Comparison of ENCODE assay signal across 25 cellular contexts in the genomic region with DNA sequence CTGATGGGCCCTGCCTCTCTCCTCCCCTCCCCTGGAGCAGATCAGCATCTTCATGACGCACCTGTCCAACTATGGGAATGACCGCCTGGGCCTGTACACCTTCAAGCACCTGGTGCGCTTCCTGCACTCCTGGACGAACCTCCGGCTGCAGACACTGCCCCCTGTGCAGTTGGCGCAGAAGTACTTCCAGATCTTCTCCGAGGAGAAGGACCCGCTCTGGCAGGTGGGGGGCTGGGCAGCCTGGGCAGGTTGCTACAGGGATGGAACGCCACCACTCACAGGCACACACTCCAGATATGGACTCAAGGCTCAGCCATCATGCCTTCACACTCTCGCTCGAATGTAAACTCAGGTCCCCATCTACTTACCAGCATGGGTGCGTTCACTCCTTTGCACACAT. TPM values are rescaled to one million over a fixed set of nuclear protein-coding genes. Genes with fewer than 3 reads are reported as not detected.
DNase-seq lines count a peak whose midpoint lies in the region; ATAC-seq, FAIRE-seq and TF ChIP-seq lines count a peak whose summit lies in the region.
"Had no signal": no experiment of that assay in that cellular context is flagged by ENCODE, and none has a peak within 500 bp of the region (broad histone marks: within the 10 kb centered on the region; RNA-seq: fewer than 3 reads in every experiment).

No MANE protein-coding gene starts in this region.

- no peak overlapping the region for H3K4me3 ChIP-seq in IMR-90 (ENCODE audit: insufficient read depth, low read depth, low read length)
- no peak overlapping the region for H3K4me3 ChIP-seq in bronchial epithelial cell (ENCODE audit: low read depth, low read length)
- no peak overlapping the region for H3K4me3 ChIP-seq in liver (ENCODE audit: low read depth in 1 of 3, low read length in 3 of 3)
- H3K4me3 ChIP-seq in stomach, result no peak overlapping the region
- H3K4me3 ChIP-seq: MG63, PC-9, tibial nerve had no signal

- TF ChIP-seq RAD21 in IMR-90 (IDR thresholded peaks at IDR 0.05; ENCODE audit: low read length), result no peak
- no peak for TF ChIP-seq RAD21 in liver (IDR thresholded peaks at IDR 0.05)

- POLR2A ChIA-PET in IMR-90 (lab: Charles Lee; ENCODE audit: unreplicated experiment) (no interaction called here), T-cell (lab: Charles Lee) (no interaction called here)
- POLR2A ChIA-PET in CD4-positive, alpha-beta T cell (lab: Charles Lee), result no interaction called here

- dilution Hi-C loops in IMR-90 (cut with HindIII; ENCODE audit: low sequenced_read_pairs, unreplicated experiment), result no loop called here

- H2BK120ac ChIP-seq in IMR-90 (ENCODE audit: low read depth, low read length), result no peak overlapping the region

- 97% methylated on average over 4 of the region's 12 CpGs; no CpG with 5 or more reads in 1 of the 2 experiments for WGBS in IMR-90 (ENCODE audit: extremely low coverage in 2 of 2, insufficient read length in 1 of 2), 2 experiments
- WGBS in liver, result 86% methylated on average over 12 of the region's 12 CpGs
- 87 to 91% (median 87%) methylated on average over 9 to 12 of the region's 12 CpGs for WGBS in stomach, 5 donors

- no peak overlapping the region for H2BK15ac ChIP-seq in IMR-90 (ENCODE audit: low read depth, low read length)

- H3K27me3 Mint-ChIP-seq in CD4-positive, alpha-beta T cell, result no peaks in the 10 kb centered on the region
- no peaks in the 10 kb centered on the region for H3K27me3 Mint-ChIP-seq in T-cell
- H3K27me3 Mint-ChIP-seq: naive thymus-derived CD8-positive, alpha-beta T cell had no signal

- no peak overlapping the region for H3K4me2 ChIP-seq in IMR-90 (ENCODE audit: low read depth, low read length)
- H3K4me2 ChIP-seq: PC-9 had no signal

- H3K14ac ChIP-seq in IMR-90 (replicated peaks; ENCODE audit: low read depth, low read length), result no peak overlapping the region

- TF ChIP-seq POLR2A in IMR-90 (IDR thresholded peaks at IDR 0.05; ENCODE audit: low read depth, low read length), result no peak
- TF ChIP-seq POLR2A in stomach (IDR thresholded peaks at IDR 0.05), result no peak

- H3K4ac ChIP-seq in IMR-90 (ENCODE audit: low read depth, low read length), result peak overlapping the region; percentile 62; the same call in 1 of the 2 replicates

- no peak for TF ChIP-seq EP300 in stomach (IDR thresholded peaks at IDR 0.05)

- FAIRE-seq in bronchial epithelial cell (lab: Jason Lieb, UNC), result peak; percentile 43
- FAIRE-seq: G401.6, TTC549 had no signal

- peak overlapping the region; percentile 6; the same call in 1 of the 2 replicates for H4K91ac ChIP-seq in IMR-90 (ENCODE audit: insufficient read depth, low read depth, low read length)

- H3K18ac ChIP-seq in IMR-90 (ENCODE audit: low read depth, low read length), result peak overlapping the region; percentile 42; the same call in 1 of the 2 replicates

- no peak overlapping the region for H3K27ac Mint-ChIP-seq in CD4-positive, alpha-beta T cell
- no peak overlapping the region for H3K27ac Mint-ChIP-seq in T-cell
- H3K27ac Mint-ChIP-seq: activated CD8-positive, alpha-beta T cell treated with anti-CD3 and anti-CD28 coated beads, Interleukin-2, amount 10 ng/mL, durations not matched to agents 7 days and 5 days; naive thymus-derived CD8-positive, alpha-beta T cell had no signal

- H3K4me1 ChIP-seq in IMR-90 (ENCODE audit: control insufficient read depth, insufficient read depth, low read length) (peaks cover 35% of the 10 kb centered on the region), liver (ENCODE audit: control insufficient read depth in 4 of 4, insufficient read depth in 4 of 4, low read length in 3 of 4) (peaks cover 17 to 71% (median 54%) of the 10 kb centered on the region in 4 donors), stomach (peaks cover 15 to 29% (median 19%) of the 10 kb centered on the region in 4 donors)

- H2AFZ ChIP-seq in IMR-90 (replicated peaks; ENCODE audit: low read length, poor library complexity), result peak overlapping the region; percentile 63
- H2AFZ ChIP-seq: PC-9 had no signal

- peak overlapping the region; percentile 46 for H2AK9ac ChIP-seq in IMR-90 (replicated peaks; ENCODE audit: low read depth, low read length, poor library complexity)

- H3K9ac ChIP-seq in IMR-90 (ENCODE audit: low read depth, low read length) (no peak overlapping the region), liver (ENCODE audit: low read depth in 1 of 2, low read length in 2 of 2) (no peak overlapping the region)

- H3K4me1 Mint-ChIP-seq in CD4-positive, alpha-beta T cell (ENCODE audit: low read depth), result no peaks in the 10 kb centered on the region
- H3K4me1 Mint-ChIP-seq in T-cell, result no peaks in the 10 kb centered on the region
- H3K4me1 Mint-ChIP-seq: naive thymus-derived CD8-positive, alpha-beta T cell had no signal

- no peak overlapping the region for H3K56ac ChIP-seq in IMR-90 (ENCODE audit: extremely low read depth, insufficient read depth, low read length)

- H3K27me3 ChIP-seq in IMR-90 (ENCODE audit: control insufficient read depth, insufficient read depth, low read length) (no peaks in the 10 kb centered on the region), bronchial epithelial cell (ENCODE audit: control insufficient read depth, insufficient read depth, low read length) (no peaks in the 10 kb centered on the region), liver (ENCODE audit: control insufficient read depth in 4 of 4, insufficient read depth in 4 of 4, low read length in 3 of 4) (no peaks in the 10 kb centered on the region), stomach (no peaks in the 10 kb centered on the region)
- H3K27me3 ChIP-seq in CD4-positive, alpha-beta T cell (ENCODE audit: control insufficient read depth, insufficient read depth, low read length), result no peaks in the 10 kb centered on the region
- H3K27me3 ChIP-seq: MG63, tibial nerve had no signal

- in situ Hi-C loops in IMR-90 (cut with MboI; ENCODE audit: low sequenced_read_pairs), result no loop called here

- H3K9me3 Mint-ChIP-seq in CD4-positive, alpha-beta T cell, result no peaks in the 10 kb centered on the region
- peaks cover 0 to 4% (median 0%) of the 10 kb centered on the region in 3 donors for H3K9me3 Mint-ChIP-seq in T-cell
- H3K9me3 Mint-ChIP-seq: mesothelial cell of epicardium had no signal

- H4K20me1 ChIP-seq in IMR-90 (ENCODE audit: insufficient read depth, low read length), result peaks cover 26% of the 10 kb centered on the region

- no peaks in the 10 kb centered on the region for H3K9me3 ChIP-seq in IMR-90 (ENCODE audit: control insufficient read depth, insufficient read depth, low read length)
- H3K9me3 ChIP-seq in liver (ENCODE audit: control insufficient read depth in 4 of 4, low read length in 3 of 4), result no peaks in the 10 kb centered on the region
- no peaks in the 10 kb centered on the region for H3K9me3 ChIP-seq in stomach
- no peaks in the 10 kb centered on the region for H3K9me3 ChIP-seq in CD4-positive, alpha-beta T cell (ENCODE audit: control insufficient read depth, low read length)
- H3K9me3 ChIP-seq: MG63, tibial nerve had no signal

- peaks cover 67% of the 10 kb centered on the region for H3K36me3 ChIP-seq in IMR-90 (ENCODE audit: control insufficient read depth, insufficient read depth, low read length)
- H3K36me3 ChIP-seq in bronchial epithelial cell (ENCODE audit: control insufficient read depth, insufficient read depth, low read length), result peaks cover 37% of the 10 kb centered on the region
- peaks cover 18 to 44% (median 39%) of the 10 kb centered on the region in 4 donors for H3K36me3 ChIP-seq in liver (ENCODE audit: control insufficient read depth in 4 of 4, insufficient read depth in 3 of 4, low read depth in 1 of 4, low read length in 3 of 4)
- H3K36me3 ChIP-seq in stomach, result peaks cover 53 to 96% (median 85%) of the 10 kb centered on the region in 4 donors

- H4K5ac ChIP-seq in IMR-90 (ENCODE audit: low read depth, low read length), result no peak overlapping the region

- no peak overlapping the region for H3K4me3 Mint-ChIP-seq in CD4-positive, alpha-beta T cell
- no peak overlapping the region for H3K4me3 Mint-ChIP-seq in T-cell
- H3K4me3 Mint-ChIP-seq: activated CD8-positive, alpha-beta T cell treated with anti-CD3 and anti-CD28 coated beads, Interleukin-2, amount 10 ng/mL, durations not matched to agents 7 days and 5 days; mesothelial cell of epicardium; naive thymus-derived CD8-positive, alpha-beta T cell had no signal

- H3K27ac ChIP-seq in IMR-90 (ENCODE audit: insufficient read depth, low read length) (peak overlapping the region; percentile 62; the same call in 1 of the 2 replicates), liver (ENCODE audit: low read depth in 1 of 2, low read length in 2 of 2) (peak overlapping the region; percentile 89 to 94), stomach (peak overlapping the region in 3 of 5 donors; percentile 75 to 83 (median 82))
- H3K27ac ChIP-seq in CD4-positive, alpha-beta T cell (ENCODE audit: low read depth, low read length), result no peak overlapping the region
- H3K27ac ChIP-seq: PC-9 had no signal

- no peak overlapping the region for H3K23ac ChIP-seq in IMR-90 (ENCODE audit: low read depth, low read length)

- peaks cover 34% of the 10 kb centered on the region for H3K9me1 ChIP-seq in IMR-90 (ENCODE audit: insufficient read depth, low read length)

- peak overlapping the region; percentile 79 for H2BK5ac ChIP-seq in IMR-90 (ENCODE audit: low read depth, low read length, poor library complexity, severe bottlenecking)

- H4K8ac ChIP-seq in IMR-90 (ENCODE audit: low read depth in 2 of 2, low read length in 2 of 2), result peak overlapping the region; percentile 13 to 43; a peak in 1 of 4 replicates

- DNase-seq in IMR-90, result no peak
- no peak for DNase-seq in bronchial epithelial cell (ENCODE audit: low read depth)
- DNase-seq in stomach, result no peak
- DNase-seq in COR-L47 (lab: John Stamatoyannopoulos, UW), result no peak
- DNase-seq in CD4-positive, alpha-beta T cell, result no peak
- no peak for DNase-seq in T-cell
- no peak for DNase-seq in kidney glomerular epithelial cell (lab: John Stamatoyannopoulos, UW)
- DNase-seq: activated CD4-positive, CD25-positive, alpha-beta regulatory T cell treated with anti-CD3 and anti-CD28 coated beads, Interleukin-2, amount 50 U/mL, for 72 hours; activated CD8-positive, alpha-beta T cell treated with anti-CD3 and anti-CD28 coated beads, Interleukin-2, amount 10 ng/mL, durations not matched to agents 7 days and 5 days; activated gamma-delta T cell treated with Interleukin-2 at 50 U/mL for 16 hours; activated T-cell treated with anti-CD3 and anti-CD28 coated beads for 4 hours; cortex of kidney; glutamatergic neuron; left colon; MG63; naive thymus-derived CD8-positive, alpha-beta T cell; NCI-H1436; PC-9; SIG-M5; stimulated activated naive CD4-positive, alpha-beta T cell treated with Interleukin-2 at 50 U/mL for 16 hours had no signal

- BruUV-seq in IMR-90 (replicated peaks; lab: Mats Ljungman, UMichigan), result no TSS peak

- CTCF ChIA-PET in IMR-90 (lab: Yijun Ruan, JAX), result interaction anchor here (0.9 kb wide), 1 partner anchor 82 kb away, joined by 3 read pairs; no protein-coding TSS in a partner anchor
- CTCF ChIA-PET in CD4-positive, alpha-beta T cell (lab: Charles Lee), result no interaction called here
- CTCF ChIA-PET in T-cell (lab: Charles Lee), result interaction anchor here in 1 of 2 donors (0.6 kb wide), 1 partner anchor 116 kb away, joined by 5 read pairs; no protein-coding TSS in a partner anchor

- H2BK20ac ChIP-seq in IMR-90 (ENCODE audit: low read depth, low read length), result no peak overlapping the region

- intact Hi-C loops in IMR-90 (cut with micrococcal nuclease) (no loop called here), stomach (cut with DNase I; ENCODE audit: low total_unique reads) (loop anchor here (5.0 kb wide), 1 partner anchor 83 kb away; no protein-coding TSS in a partner anchor)
- intact Hi-C loops in CD4-positive, alpha-beta T cell (cut with DNase I, micrococcal nuclease), result loop anchor here in 1 of 2 experiments (5.0 kb wide), 1 partner anchor 83 kb away; no protein-coding TSS in a partner anchor

- H3K36me3 Mint-ChIP-seq in CD4-positive, alpha-beta T cell (ENCODE audit: low read depth), result no peaks in the 10 kb centered on the region
- peaks cover 3% of the 10 kb centered on the region for H3K36me3 Mint-ChIP-seq in T-cell

- ATAC-seq in IMR-90 (ENCODE audit: low read depth), result no peak
- no peak for ATAC-seq in CD4-positive, alpha-beta T cell (ENCODE audit: poor library complexity)
- ATAC-seq in T-cell (replicated peaks in 1 of 4), result no peak
- ATAC-seq: activated CD8-positive, alpha-beta T cell treated with anti-CD3 and anti-CD28 coated beads, Interleukin-2, amount 10 ng/mL, durations not matched to agents 7 days and 5 days; left colon; naive thymus-derived CD8-positive, alpha-beta T cell had no signal

- H3K79me1 ChIP-seq in IMR-90 (ENCODE audit: low read depth in 1 of 2, low read length in 2 of 2), result peaks cover 50 to 81% of the 10 kb centered on the region in 2 experiments

- TF ChIP-seq CTCF in IMR-90 (conservative IDR thresholded peaks at IDR 0.05; ENCODE audit: low read depth, low read length) (no peak), bronchial epithelial cell (IDR thresholded peaks at IDR 0.05; ENCODE audit: insufficient read depth, low read length, severe bottlenecking) (no peak), liver (IDR thresholded peaks at IDR 0.05; ENCODE audit: low read depth, low read length, missing input control) (no peak), stomach (IDR thresholded peaks at IDR 0.05) (no peak)
- TF ChIP-seq CTCF in CD4-positive, alpha-beta T cell (IDR thresholded peaks at IDR 0.05), result no peak

- peak overlapping the region; percentile 30 for H2AK5ac ChIP-seq in IMR-90 (ENCODE audit: low read depth, low read length)

RNA-seq across cellular contexts. Expression of a gene that starts 32.1 kb away (rescaled TPM):
- total RNA-seq in IMR-90 (2012; rRNA removed), result 30.3 and 30.5 TPM in 2 replicates
- 80.4 and 101 TPM in 2 replicates for polyA plus RNA-seq in IMR-90 (2012; rRNA removed)
- 41.4 and 74.0 TPM in 2 replicates for polyA plus RNA-seq in IMR-90 (2012; cell fraction: cytosol; rRNA removed)
- 81.4 and 121 TPM in 2 replicates for polyA plus RNA-seq in IMR-90 (2012; cell fraction: nucleus; rRNA removed; ENCODE audit: low replicate concordance)
- total RNA-seq in bronchial epithelial cell, result 17.1 and 33.3 TPM in 2 replicates
- total RNA-seq in liver, result 100 to 1,000 TPM in 1 of 2 donors, 10 to 100 TPM in 1; 39.5 to 103 TPM
- polyA plus RNA-seq in liver, result 10 to 100 TPM; 10.3 to 38.5 TPM
- total RNA-seq in stomach, result 10 to 100 TPM; 14.2 to 32.9 (median 21.6) TPM
- 10 to 100 TPM in 1 of 3 donors, 1 to 10 TPM in 2; 6.4 to 15.3 (median 7.2) TPM for polyA plus RNA-seq in stomach
- total RNA-seq in CD4-positive, alpha-beta T cell, result 1 to 10 TPM; 1.1 to 1.6 TPM
- total RNA-seq in T-cell, result 1 to 10 TPM in 3 of 5 donors, under 1 TPM in 2; 0.83 to 2.0 (median 1.2) TPM
